ENCODE assay signal across 12 cellular contexts in the genomic region with DNA sequence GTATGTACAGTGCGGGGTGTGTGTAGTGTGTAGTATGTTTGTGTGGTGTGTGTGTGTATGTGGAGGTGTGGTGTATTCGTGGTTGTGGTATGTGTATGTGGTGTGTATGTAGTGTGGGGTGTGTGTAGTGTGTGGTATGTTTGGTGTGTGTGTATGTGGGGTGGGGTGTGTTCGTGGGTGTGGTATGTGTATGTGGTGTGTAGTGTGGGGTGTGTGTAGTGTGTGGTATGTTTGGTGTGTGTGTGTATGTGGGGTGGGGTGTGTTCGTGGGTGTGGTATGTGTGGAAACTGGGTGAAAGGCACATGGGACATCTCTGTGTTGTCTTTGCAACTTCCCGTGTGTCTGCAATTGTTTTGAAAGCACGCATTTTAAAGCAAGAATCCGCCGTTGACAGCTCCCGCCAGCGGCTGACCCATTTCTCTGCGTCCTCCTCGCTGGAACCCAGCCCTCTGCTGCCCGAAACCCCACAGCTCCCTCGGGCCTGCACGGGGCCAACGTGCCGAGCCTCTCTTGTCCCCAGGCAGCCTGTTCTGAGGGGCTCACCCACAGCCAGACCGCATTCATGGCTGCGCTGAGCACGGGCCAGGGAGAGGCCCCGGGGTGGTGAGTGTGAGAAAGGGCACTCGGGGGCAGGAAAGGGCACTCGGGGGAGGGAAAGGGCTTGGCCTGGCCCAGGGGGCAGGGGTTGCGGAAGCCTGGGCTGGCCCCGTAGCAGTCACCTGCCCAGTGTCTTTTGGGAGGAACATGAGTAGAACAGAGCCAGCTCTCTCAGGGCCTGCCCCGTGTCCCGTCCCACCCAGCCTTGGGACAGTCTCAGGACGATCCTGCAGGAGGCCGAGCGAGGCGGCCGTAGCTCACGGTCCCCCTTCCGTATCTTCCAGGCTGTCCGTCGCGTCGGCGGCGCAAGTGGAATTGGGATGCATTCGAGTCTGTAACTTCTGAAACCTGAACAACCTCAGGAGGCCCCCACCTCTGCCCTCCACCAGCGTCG.
DNase-seq lines count a peak whose midpoint lies in the region; ATAC-seq, FAIRE-seq and TF ChIP-seq lines count a peak whose summit lies in the region.
"Had no signal": no experiment of that assay in that cellular context is flagged by ENCODE, and none has a peak within 500 bp of the region (broad histone marks: within the 10 kb centered on the region; RNA-seq: fewer than 3 reads in every experiment).

No MANE protein-coding gene starts in this region.

- DNase-seq in activated effector memory CD4-positive, alpha-beta T cell treated with anti-CD3 and anti-CD28 coated beads, Interleukin-2, amount 50 U/mL, for 16 hours = peak; percentile 58
- DNase-seq in activated effector memory CD4-positive, alpha-beta T cell treated with Interleukin-2 at 50 U/mL for 16 hours = no peak
- DNase-seq in fibroblast of the conjunctiva (ENCODE audit: low read depth) = peak; percentile 35
- no peak for DNase-seq in natural killer cell treated with Interleukin-12 subunit alpha and Interleukin-12 subunit beta and Interleukin-15 and Interleukin-18, amount 100 ng/mL, for 72 hours (ENCODE audit: low spot score)
- no peak for DNase-seq in aorta
- DNase-seq in kidney = no peak
- DNase-seq: activated CD4-positive, CD25-positive, alpha-beta regulatory T cell; activated naive CD4-positive, alpha-beta T cell treated with Interleukin-2 at 50 U/mL for 16 hours; NCI-H1092 treated with DMSO at 0.1 percent for 48 hours had no signal

- no peaks in the 10 kb centered on the region for H3K27me3 Mint-ChIP-seq in natural killer cell treated with Interleukin-12 subunit alpha and Interleukin-12 subunit beta and Interleukin-15 and Interleukin-18, amount 100 ng/mL, for 72 hours
- H3K27me3 Mint-ChIP-seq: B cell had no signal

- no peak for TF ChIP-seq CTCF in kidney (IDR thresholded peaks at IDR 0.05; ENCODE audit: borderline replicate concordance, extremely low read depth, insufficient read depth)

- no peak overlapping the region for H3K27ac ChIP-seq in aorta (ENCODE audit: low read depth in 1 of 2, low read length in 2 of 2)
- H3K27ac ChIP-seq in kidney (ENCODE audit: low read depth in 2 of 2, low read length in 2 of 2) = no peak overlapping the region

- H3K4me1 ChIP-seq in aorta (ENCODE audit: control insufficient read depth in 1 of 2, insufficient read depth in 2 of 2, low read length in 2 of 2) (no peaks in the 10 kb centered on the region), kidney (ENCODE audit: control insufficient read depth in 1 of 2, insufficient read depth in 1 of 2, low read depth in 1 of 2, low read length in 2 of 2) (no peaks in the 10 kb centered on the region)

- H3K36me3 Mint-ChIP-seq in natural killer cell treated with Interleukin-12 subunit alpha and Interleukin-12 subunit beta and Interleukin-15 and Interleukin-18, amount 100 ng/mL, for 72 hours = no peaks in the 10 kb centered on the region

- no peak overlapping the region for H3K4me3 Mint-ChIP-seq in natural killer cell treated with Interleukin-12 subunit alpha and Interleukin-12 subunit beta and Interleukin-15 and Interleukin-18, amount 100 ng/mL, for 72 hours
- H3K4me3 Mint-ChIP-seq: B cell had no signal

- H3K9me3 ChIP-seq in aorta (ENCODE audit: control insufficient read depth, low read length) (no peaks in the 10 kb centered on the region), kidney (ENCODE audit: control insufficient read depth in 1 of 2, low read length in 2 of 2) (no peaks in the 10 kb centered on the region)

- WGBS in aorta, 2 donors = 71 to 74% methylated on average over 43 of the region's 43 CpGs

- no peaks in the 10 kb centered on the region for H3K27me3 ChIP-seq in aorta (ENCODE audit: control insufficient read depth in 1 of 2, insufficient read depth in 2 of 2, low read length in 1 of 2)

- no peak overlapping the region for H3K4me3 ChIP-seq in aorta (ENCODE audit: low read length in 2 of 2)
- no peak overlapping the region for H3K4me3 ChIP-seq in kidney (ENCODE audit: low read length in 2 of 2)

- H3K9ac ChIP-seq in kidney (ENCODE audit: low read length in 2 of 2) = no peak overlapping the region

- FAIRE-seq in kidney (lab: Jason Lieb, UNC) = no peak

- peaks cover 3% of the 10 kb centered on the region for H3K9me3 Mint-ChIP-seq in natural killer cell treated with Interleukin-12 subunit alpha and Interleukin-12 subunit beta and Interleukin-15 and Interleukin-18, amount 100 ng/mL, for 72 hours

- intact Hi-C loops in aorta (cut with DNase I) = no loop called here
- intact Hi-C loops in kidney (cut with DNase I) = no loop called here

- ATAC-seq in natural killer cell treated with Interleukin-12 subunit alpha and Interleukin-12 subunit beta and Interleukin-15 and Interleukin-18, amount 100 ng/mL, for 72 hours = peak; percentile 49 to 51
- ATAC-seq in aorta (ENCODE audit: low FRiP score) = peak; percentile 72
- no peak for ATAC-seq in GM21390 (IDR thresholded peaks at IDR 0.05; ENCODE audit: unreplicated experiment)
- no peak for ATAC-seq in HG02981 (IDR thresholded peaks at IDR 0.05; ENCODE audit: unreplicated experiment)

- no peaks in the 10 kb centered on the region for H3K4me1 Mint-ChIP-seq in natural killer cell treated with Interleukin-12 subunit alpha and Interleukin-12 subunit beta and Interleukin-15 and Interleukin-18, amount 100 ng/mL, for 72 hours (ENCODE audit: low read depth in 2 of 2)
- H3K4me1 Mint-ChIP-seq: B cell had no signal

- H3K36me3 ChIP-seq in aorta (ENCODE audit: control insufficient read depth in 1 of 2, insufficient read depth in 2 of 2, low read length in 1 of 2) (peaks cover 0 to 1% of the 10 kb centered on the region in 2 donors), kidney (ENCODE audit: control insufficient read depth in 1 of 2, insufficient read depth in 2 of 2, low read length in 2 of 2) (no peaks in the 10 kb centered on the region)

- H3K27ac Mint-ChIP-seq in natural killer cell treated with Interleukin-12 subunit alpha and Interleukin-12 subunit beta and Interleukin-15 and Interleukin-18, amount 100 ng/mL, for 72 hours = no peak overlapping the region
- H3K27ac Mint-ChIP-seq: B cell had no signal

Comparison
In these comparisons a context has a peak if more than half of its experiments do, and no peak if none do; other contexts are left out.
1. DNase-seq: peak in activated effector memory CD4-positive, alpha-beta T cell treated with anti-CD3 and anti-CD28 coated beads, Interleukin-2, amount 50 U/mL, for 16 hours (single experiment) and fibroblast of the conjunctiva (single experiment); none in activated effector memory CD4-positive, alpha-beta T cell treated with Interleukin-2 at 50 U/mL for 16 hours (single experiment), natural killer cell treated with Interleukin-12 subunit alpha and Interleukin-12 subunit beta and Interleukin-15 and Interleukin-18, amount 100 ng/mL, for 72 hours (single experiment), aorta (0 of 2) and kidney (single experiment).
2. ATAC-seq: peak in natural killer cell treated with Interleukin-12 subunit alpha and Interleukin-12 subunit beta and Interleukin-15 and Interleukin-18, amount 100 ng/mL, for 72 hours (2 of 2) and aorta (single experiment); none in GM21390 (single experiment) and HG02981 (single experiment).